ENCODE assay signal across 12 cellular contexts in the genomic region with DNA sequence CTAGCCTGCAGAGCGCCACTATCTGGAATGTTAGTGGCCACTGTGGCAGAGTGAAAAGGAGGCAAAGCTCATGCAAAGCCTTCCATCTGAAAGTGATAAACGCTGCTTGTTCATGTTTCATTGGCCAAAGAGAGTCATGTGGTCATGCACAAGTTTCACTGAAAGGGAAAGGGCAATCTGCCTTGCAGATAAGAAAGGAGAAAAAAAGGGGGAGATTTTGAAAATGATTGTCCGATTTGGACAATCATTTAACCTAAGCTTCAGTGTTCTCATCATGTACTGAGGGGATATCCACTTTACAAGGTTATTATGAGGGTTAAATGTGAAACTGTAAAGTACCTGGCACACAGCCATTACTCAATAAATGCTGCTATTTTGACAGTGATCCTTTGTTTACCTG. TPM values are rescaled to one million over a fixed set of nuclear protein-coding genes. Genes with fewer than 3 reads are reported as not detected.
DNase-seq lines count a peak whose midpoint lies in the region; ATAC-seq and TF ChIP-seq lines count a peak whose summit lies in the region.
"Had no signal": no experiment of that assay in that cellular context is flagged by ENCODE, and none has a peak within 500 bp of the region (broad histone marks: within the 10 kb centered on the region; RNA-seq: fewer than 3 reads in every experiment).

No MANE protein-coding gene starts in this region.

- H3K36me3 ChIP-seq in colonic mucosa (no peaks in the 10 kb centered on the region), urinary bladder (ENCODE audit: insufficient read depth) (no peaks in the 10 kb centered on the region), A673 (ENCODE audit: insufficient read depth, low read length, poor library complexity, severe bottlenecking) (no peaks in the 10 kb centered on the region)

- H3K9ac ChIP-seq in colonic mucosa (ENCODE audit: low read depth in 2 of 2, low read length in 2 of 2), result no peak overlapping the region

- intact Hi-C loops in colonic mucosa (cut with DNase I) (no loop called here), A673 (cut with micrococcal nuclease; ENCODE audit: unreplicated experiment) (no loop called here)

- ATAC-seq in GM19397 (IDR thresholded peaks at IDR 0.05; ENCODE audit: unreplicated experiment) (peak; percentile 57), HG03135 (IDR thresholded peaks at IDR 0.05; ENCODE audit: unreplicated experiment) (peak; percentile 59), HG02840 (IDR thresholded peaks at IDR 0.05; ENCODE audit: low FRiP score, unreplicated experiment) (no peak)

- TF ChIP-seq CTCF in colonic mucosa (IDR thresholded peaks at IDR 0.05) (no peak), A673 (conservative IDR thresholded peaks at IDR 0.05; ENCODE audit: low read depth, low read length) (no peak)

- DNase-seq in colonic mucosa, result no peak
- no peak for DNase-seq in A673 (ENCODE audit: low spot score)
- DNase-seq in DMS153 treated with DMSO at 0.1 percent for 48 hours (lab: John Stamatoyannopoulos, UW; ENCODE audit: unreplicated experiment), result no peak
- DNase-seq: activated CD4-positive, alpha-beta memory T cell treated with anti-CD3 and anti-CD28 coated beads, Interleukin-2, amount 10 ng/mL, durations not matched to agents 7 days and 5 days; activated naive CD4-positive, alpha-beta T cell; KG1; NCI-H2081 treated with DMSO at 0.1 percent for 48 hours had no signal

- H3K27me3 ChIP-seq in colonic mucosa, result no peaks in the 10 kb centered on the region
- no peaks in the 10 kb centered on the region for H3K27me3 ChIP-seq in A673 (replicated peaks; ENCODE audit: insufficient read depth, low read depth, low read length, poor library complexity)

- BruUV-seq in A673 (replicated peaks; lab: Mats Ljungman, UMichigan), result no TSS peak

- H3K4me3 ChIP-seq in colonic mucosa (no peak overlapping the region), urinary bladder (ENCODE audit: low read depth, low read length) (no peak overlapping the region), A673 (ENCODE audit: low read depth, low read length, poor library complexity, severe bottlenecking) (no peak overlapping the region)

- H3K27ac ChIP-seq in colonic mucosa, result peak overlapping the region; percentile 60
- peak overlapping the region; percentile 45 for H3K27ac ChIP-seq in urinary bladder (ENCODE audit: low read depth)
- no peak overlapping the region for H3K27ac ChIP-seq in A673 (ENCODE audit: low read depth, low read length, poor library complexity, severe bottlenecking)
- H3K27ac ChIP-seq: epithelial cell of prostate had no signal

- H3K4me1 ChIP-seq in colonic mucosa, result peaks cover 4% of the 10 kb centered on the region
- peaks cover 3% of the 10 kb centered on the region for H3K4me1 ChIP-seq in urinary bladder (ENCODE audit: insufficient read depth)
- no peaks in the 10 kb centered on the region for H3K4me1 ChIP-seq in A673 (ENCODE audit: insufficient read depth, low read length, poor library complexity, severe bottlenecking)

- 83% methylated on average over 3 of the region's 3 CpGs for WGBS in urinary bladder

- H3K9me3 ChIP-seq in colonic mucosa, result no peaks in the 10 kb centered on the region
- H3K9me3 ChIP-seq in A673 (ENCODE audit: low read depth, low read length, poor library complexity, severe bottlenecking), result no peaks in the 10 kb centered on the region

- CTCF ChIA-PET in A673 (lab: Charles Lee), result no interaction called here

- POLR2A ChIA-PET in A673 (lab: Charles Lee; ENCODE audit: low non-redundant PET), result no interaction called here

RNA-seq across cellular contexts. Expression of gene MOB3B, which starts 9.1 kb away (rescaled TPM):
- total RNA-seq in colonic mucosa, result 10 to 100 TPM; 35.8 to 39.6 TPM
- total RNA-seq in urinary bladder, result 8.0 TPM
- 3.8 TPM for polyA plus RNA-seq in urinary bladder
- total RNA-seq in A673 (2021), result 0.19 and 0.31 TPM in 2 replicates

RNA-seq across cellular contexts. Expression of gene IFNK, which starts 14.6 kb away (rescaled TPM):
- total RNA-seq in colonic mucosa, result not detected
- not detected for total RNA-seq in urinary bladder
- not detected for polyA plus RNA-seq in urinary bladder
- not detected in 2 replicates for total RNA-seq in A673 (2021)
- total RNA-seq: activated CD4-positive, alpha-beta memory T cell treated with anti-CD3 and anti-CD28 coated beads, Interleukin-2, amount 10 ng/mL, durations not matched to agents 7 days and 5 days had no signal

RNA-seq across cellular contexts. Expression of gene C9orf72, which starts 34.6 kb away (rescaled TPM):
- total RNA-seq in colonic mucosa (10 to 100 TPM in 1 of 2 donors, 1 to 10 TPM in 1; 8.0 to 14.0 TPM), urinary bladder (47.8 TPM), A673 (2021) (5.9 TPM in 2 replicates)
- polyA plus RNA-seq in urinary bladder, result 9.0 TPM
